ENCODE assay signal across 1 cellular context in the genomic region with DNA sequence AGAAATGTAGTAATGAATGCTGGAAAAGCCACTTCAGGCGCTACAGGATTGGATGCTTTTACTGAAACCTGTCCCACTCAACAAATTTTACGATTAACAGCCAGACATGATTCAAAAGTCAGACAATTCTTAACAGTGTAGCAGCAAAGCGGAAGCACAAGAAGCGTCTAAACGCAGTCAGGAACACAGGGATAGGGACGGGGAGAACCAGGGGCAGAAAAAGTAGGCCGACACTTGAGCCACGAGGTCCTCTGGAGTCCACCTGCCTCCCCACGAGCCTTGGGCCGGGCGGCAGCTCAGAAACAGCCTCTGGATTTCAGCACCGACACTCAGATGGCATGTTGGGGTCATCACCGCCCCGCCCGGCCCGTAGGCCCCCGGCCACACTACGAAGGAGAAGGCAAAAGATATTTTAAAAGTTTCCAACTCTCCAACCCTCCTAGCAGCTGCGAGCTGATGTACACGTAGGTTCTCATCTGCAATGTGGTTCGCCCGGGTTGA.
TF ChIP-seq lines count a peak whose summit lies in the region.

No MANE protein-coding gene starts in this region.

TF ChIP-seq in GM12878, 131 proteins besides CTCF, POLR2A, EP300 and RAD21:
- TF ChIP-seq CBFB (IDR thresholded peaks at IDR 0.05; ENCODE audit: low read depth) (no peak), BCL11A (IDR thresholded peaks at IDR 0.05; ENCODE audit: low read depth, low read length) (no peak), IKZF1 (conservative IDR thresholded peaks at IDR 0.05) (no peak), SP1 (IDR thresholded peaks at IDR 0.05; ENCODE audit: low read depth, low read length) (no peak), ATF7 (IDR thresholded peaks at IDR 0.05; ENCODE audit: low read depth) (no peak), KAT2A (conservative IDR thresholded peaks at IDR 0.05; ENCODE audit: control insufficient read depth, low read depth, low read length) (no peak), NFXL1 (IDR thresholded peaks at IDR 0.05; ENCODE audit: borderline replicate concordance) (no peak), YY1 (IDR thresholded peaks at IDR 0.05; ENCODE audit: low read depth, low read length) (no peak), NR2C1 (IDR thresholded peaks at IDR 0.05) (no peak), CREB1 (IDR thresholded peaks at IDR 0.05; ENCODE audit: low read depth) (no peak), POLR2AphosphoS2 (IDR thresholded peaks at IDR 0.05; ENCODE audit: low read depth, low read length) (no peak), CBX3 (IDR thresholded peaks at IDR 0.05; ENCODE audit: borderline replicate concordance, low read depth) (no peak)
- TF ChIP-seq, protein P1, sequence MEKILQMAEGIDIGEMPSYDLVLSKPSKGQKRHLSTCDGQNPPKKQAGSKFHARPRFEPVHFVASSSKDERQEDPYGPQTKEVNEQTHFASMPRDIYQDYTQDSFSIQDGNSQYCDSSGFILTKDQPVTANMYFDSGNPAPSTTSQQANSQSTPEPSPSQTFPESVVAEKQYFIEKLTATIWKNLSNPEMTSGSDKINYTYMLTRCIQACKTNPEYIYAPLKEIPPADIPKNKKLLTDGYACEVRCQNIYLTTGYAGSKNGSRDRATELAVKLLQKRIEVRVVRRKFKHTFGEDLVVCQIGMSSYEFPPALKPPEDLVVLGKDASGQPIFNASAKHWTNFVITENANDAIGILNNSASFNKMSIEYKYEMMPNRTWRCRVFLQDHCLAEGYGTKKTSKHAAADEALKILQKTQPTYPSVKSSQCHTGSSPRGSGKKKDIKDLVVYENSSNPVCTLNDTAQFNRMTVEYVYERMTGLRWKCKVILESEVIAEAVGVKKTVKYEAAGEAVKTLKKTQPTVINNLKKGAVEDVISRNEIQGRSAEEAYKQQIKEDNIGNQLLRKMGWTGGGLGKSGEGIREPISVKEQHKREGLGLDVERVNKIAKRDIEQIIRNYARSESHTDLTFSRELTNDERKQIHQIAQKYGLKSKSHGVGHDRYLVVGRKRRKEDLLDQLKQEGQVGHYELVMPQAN (conservative IDR thresholded peaks at IDR 0.05) = no peak
- TF ChIP-seq, protein P2, sequence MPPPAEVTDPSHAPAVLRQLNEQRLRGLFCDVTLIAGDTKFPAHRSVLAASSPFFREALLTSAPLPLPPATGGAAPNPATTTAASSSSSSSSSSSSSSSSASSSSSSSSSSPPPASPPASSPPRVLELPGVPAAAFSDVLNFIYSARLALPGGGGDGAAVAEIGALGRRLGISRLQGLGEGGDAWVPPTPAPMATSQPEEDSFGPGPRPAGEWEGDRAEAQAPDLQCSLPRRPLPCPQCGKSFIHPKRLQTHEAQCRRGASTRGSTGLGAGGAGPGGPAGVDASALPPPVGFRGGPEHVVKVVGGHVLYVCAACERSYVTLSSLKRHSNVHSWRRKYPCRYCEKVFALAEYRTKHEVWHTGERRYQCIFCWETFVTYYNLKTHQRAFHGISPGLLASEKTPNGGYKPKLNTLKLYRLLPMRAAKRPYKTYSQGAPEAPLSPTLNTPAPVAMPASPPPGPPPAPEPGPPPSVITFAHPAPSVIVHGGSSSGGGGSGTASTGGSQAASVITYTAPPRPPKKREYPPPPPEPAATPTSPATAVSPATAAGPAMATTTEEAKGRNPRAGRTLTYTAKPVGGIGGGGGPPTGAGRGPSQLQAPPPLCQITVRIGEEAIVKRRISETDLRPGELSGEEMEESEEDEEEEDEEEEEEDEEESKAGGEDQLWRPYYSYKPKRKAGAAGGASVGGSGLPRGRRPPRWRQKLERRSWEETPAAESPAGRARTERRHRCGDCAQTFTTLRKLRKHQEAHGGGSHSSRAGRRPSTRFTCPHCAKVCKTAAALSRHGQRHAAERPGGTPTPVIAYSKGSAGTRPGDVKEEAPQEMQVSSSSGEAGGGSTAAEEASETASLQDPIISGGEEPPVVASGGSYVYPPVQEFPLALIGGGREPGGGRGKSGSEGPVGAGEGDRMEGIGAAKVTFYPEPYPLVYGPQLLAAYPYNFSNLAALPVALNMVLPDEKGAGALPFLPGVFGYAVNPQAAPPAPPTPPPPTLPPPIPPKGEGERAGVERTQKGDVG (CRISPR knock-in tag; IDR thresholded peaks at IDR 0.05) = no peak
- TF ChIP-seq, protein P3, sequence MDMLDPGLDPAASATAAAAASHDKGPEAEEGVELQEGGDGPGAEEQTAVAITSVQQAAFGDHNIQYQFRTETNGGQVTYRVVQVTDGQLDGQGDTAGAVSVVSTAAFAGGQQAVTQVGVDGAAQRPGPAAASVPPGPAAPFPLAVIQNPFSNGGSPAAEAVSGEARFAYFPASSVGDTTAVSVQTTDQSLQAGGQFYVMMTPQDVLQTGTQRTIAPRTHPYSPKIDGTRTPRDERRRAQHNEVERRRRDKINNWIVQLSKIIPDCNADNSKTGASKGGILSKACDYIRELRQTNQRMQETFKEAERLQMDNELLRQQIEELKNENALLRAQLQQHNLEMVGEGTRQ (IDR thresholded peaks at IDR 0.05; ENCODE audit: borderline replicate concordance, low read depth, low read length) = no peak
- TF ChIP-seq, protein P4, sequence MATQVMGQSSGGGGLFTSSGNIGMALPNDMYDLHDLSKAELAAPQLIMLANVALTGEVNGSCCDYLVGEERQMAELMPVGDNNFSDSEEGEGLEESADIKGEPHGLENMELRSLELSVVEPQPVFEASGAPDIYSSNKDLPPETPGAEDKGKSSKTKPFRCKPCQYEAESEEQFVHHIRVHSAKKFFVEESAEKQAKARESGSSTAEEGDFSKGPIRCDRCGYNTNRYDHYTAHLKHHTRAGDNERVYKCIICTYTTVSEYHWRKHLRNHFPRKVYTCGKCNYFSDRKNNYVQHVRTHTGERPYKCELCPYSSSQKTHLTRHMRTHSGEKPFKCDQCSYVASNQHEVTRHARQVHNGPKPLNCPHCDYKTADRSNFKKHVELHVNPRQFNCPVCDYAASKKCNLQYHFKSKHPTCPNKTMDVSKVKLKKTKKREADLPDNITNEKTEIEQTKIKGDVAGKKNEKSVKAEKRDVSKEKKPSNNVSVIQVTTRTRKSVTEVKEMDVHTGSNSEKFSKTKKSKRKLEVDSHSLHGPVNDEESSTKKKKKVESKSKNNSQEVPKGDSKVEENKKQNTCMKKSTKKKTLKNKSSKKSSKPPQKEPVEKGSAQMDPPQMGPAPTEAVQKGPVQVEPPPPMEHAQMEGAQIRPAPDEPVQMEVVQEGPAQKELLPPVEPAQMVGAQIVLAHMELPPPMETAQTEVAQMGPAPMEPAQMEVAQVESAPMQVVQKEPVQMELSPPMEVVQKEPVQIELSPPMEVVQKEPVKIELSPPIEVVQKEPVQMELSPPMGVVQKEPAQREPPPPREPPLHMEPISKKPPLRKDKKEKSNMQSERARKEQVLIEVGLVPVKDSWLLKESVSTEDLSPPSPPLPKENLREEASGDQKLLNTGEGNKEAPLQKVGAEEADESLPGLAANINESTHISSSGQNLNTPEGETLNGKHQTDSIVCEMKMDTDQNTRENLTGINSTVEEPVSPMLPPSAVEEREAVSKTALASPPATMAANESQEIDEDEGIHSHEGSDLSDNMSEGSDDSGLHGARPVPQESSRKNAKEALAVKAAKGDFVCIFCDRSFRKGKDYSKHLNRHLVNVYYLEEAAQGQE (IDR thresholded peaks at IDR 0.05; ENCODE audit: low read depth, low read length) = no peak
